Comparison of ENCODE assay signal across 9 cellular contexts in genomic region chr4:121139533-121140222, GRCh38. TPM values are rescaled to one million over a fixed set of nuclear protein-coding genes. Genes with fewer than 3 reads are reported as not detected.
DNase-seq lines count a peak whose midpoint lies in the region; ATAC-seq and TF ChIP-seq lines count a peak whose summit lies in the region.
"Had no signal": no experiment of that assay in that cellular context is flagged by ENCODE, and none has a peak within 500 bp of the region (broad histone marks: within the 10 kb centered on the region; RNA-seq: fewer than 3 reads in every experiment).

No MANE protein-coding gene starts in this region.

- POLR2A ChIA-PET in CD8-positive, alpha-beta T cell (lab: Charles Lee), result interaction anchor here (1.1 kb wide), 1 partner anchor 10 kb away, joined by 4 read pairs; no protein-coding TSS in a partner anchor
- POLR2A ChIA-PET in WTC11 (lab: Charles Lee), result no interaction called here

- no peaks in the 10 kb centered on the region for H3K27me3 ChIP-seq in CD8-positive, alpha-beta T cell (ENCODE audit: insufficient read depth, low read length)
- no peaks in the 10 kb centered on the region for H3K27me3 ChIP-seq in brain microvascular endothelial cell (replicated peaks)

- H3K36me3 Mint-ChIP-seq in CD8-positive, alpha-beta T cell, result no peaks in the 10 kb centered on the region
- H3K36me3 Mint-ChIP-seq in WTC11, result no peaks in the 10 kb centered on the region
- peaks cover 3 to 11% (median 9%) of the 10 kb centered on the region in 3 donors for H3K36me3 Mint-ChIP-seq in immature natural killer cell

- DNase-seq in CD8-positive, alpha-beta T cell, result no peak
- DNase-seq in brain microvascular endothelial cell, result peak; percentile 62
- no peak for DNase-seq in Right ventricle myocardium superior
- no peak for DNase-seq in anterior cingulate cortex (lab: John Stamatoyannopoulos, UW)
- DNase-seq in WTC11 (ENCODE audit: low spot score), result no peak
- DNase-seq in immature natural killer cell, result no peak

- in situ Hi-C loops in brain microvascular endothelial cell (cut with HindIII; ENCODE audit: low pct_ligation_motif_present, low sequenced_read_pairs), result no loop called here

- H3K4me1 ChIP-seq in CD8-positive, alpha-beta T cell (ENCODE audit: insufficient read depth, low read length), result peaks cover 35% of the 10 kb centered on the region

- H3K36me3 ChIP-seq in CD8-positive, alpha-beta T cell (ENCODE audit: insufficient read depth, low read length), result no peaks in the 10 kb centered on the region
- H3K36me3 ChIP-seq in brain microvascular endothelial cell (replicated peaks), result no peaks in the 10 kb centered on the region

- peak; percentile 78 for ATAC-seq in CD8-positive, alpha-beta T cell
- ATAC-seq in GM19328 (IDR thresholded peaks at IDR 0.05; ENCODE audit: unreplicated experiment) (peak; percentile 62), HG03159 (IDR thresholded peaks at IDR 0.05; ENCODE audit: unreplicated experiment) (peak; percentile 88), Right ventricle myocardium superior (ENCODE audit: poor library complexity) (no peak), WTC11 (no peak)

- peak overlapping the region; percentile 88 for H3K27ac Mint-ChIP-seq in CD8-positive, alpha-beta T cell
- H3K27ac Mint-ChIP-seq in WTC11 (no peak overlapping the region), immature natural killer cell (peak overlapping the region in 2 of 6 donors; percentile 26 to 61)

- peak overlapping the region; percentile 65 for H3K27ac ChIP-seq in CD8-positive, alpha-beta T cell (ENCODE audit: low read depth, low read length)
- H3K27ac ChIP-seq in brain microvascular endothelial cell, result peak overlapping the region; percentile 74
- H3K27ac ChIP-seq: RWPE1 had no signal

- CTCF ChIA-PET in CD8-positive, alpha-beta T cell (lab: Charles Lee), result interaction anchor here (1.0 to 1.4 kb wide), 2 partner anchors 29 to 52 kb away, joined by 3 read pairs; no protein-coding TSS in a partner anchor
- CTCF ChIA-PET in WTC11 (lab: Charles Lee), result no interaction called here

- H3K9me3 Mint-ChIP-seq in CD8-positive, alpha-beta T cell, result no peaks in the 10 kb centered on the region
- no peaks in the 10 kb centered on the region for H3K9me3 Mint-ChIP-seq in WTC11
- no peaks in the 10 kb centered on the region for H3K9me3 Mint-ChIP-seq in immature natural killer cell

- no peaks in the 10 kb centered on the region for H3K9me3 ChIP-seq in CD8-positive, alpha-beta T cell (ENCODE audit: low read length)

- H3K4me3 Mint-ChIP-seq in CD8-positive, alpha-beta T cell, result peak overlapping the region; percentile 3
- H3K4me3 Mint-ChIP-seq in WTC11, result no peak overlapping the region
- no peak overlapping the region for H3K4me3 Mint-ChIP-seq in immature natural killer cell

- H3K27me3 Mint-ChIP-seq in CD8-positive, alpha-beta T cell (ENCODE audit: low read depth), result no peaks in the 10 kb centered on the region
- no peaks in the 10 kb centered on the region for H3K27me3 Mint-ChIP-seq in WTC11 (ENCODE audit: low read depth)
- H3K27me3 Mint-ChIP-seq in immature natural killer cell (ENCODE audit: low read depth in 3 of 3), result peaks cover 0 to 2% (median 0%) of the 10 kb centered on the region in 3 donors

- no peak for TF ChIP-seq CTCF in CD8-positive, alpha-beta T cell (IDR thresholded peaks at IDR 0.05)
- TF ChIP-seq CTCF in brain microvascular endothelial cell (IDR thresholded peaks at IDR 0.05; ENCODE audit: low read depth, low read length, missing control alignments) (no peak), WTC11 (IDR thresholded peaks at IDR 0.05) (no peak)

- H3K4me1 Mint-ChIP-seq in CD8-positive, alpha-beta T cell (ENCODE audit: low read depth), result peaks cover 50% of the 10 kb centered on the region
- no peaks in the 10 kb centered on the region for H3K4me1 Mint-ChIP-seq in WTC11
- peaks cover 9 to 16% of the 10 kb centered on the region in 2 donors for H3K4me1 Mint-ChIP-seq in immature natural killer cell

- H3K4me3 ChIP-seq in CD8-positive, alpha-beta T cell (ENCODE audit: low read depth, low read length), result no peak overlapping the region
- H3K4me3 ChIP-seq in brain microvascular endothelial cell (ENCODE audit: low read depth, low read length), result no peak overlapping the region

- intact Hi-C loops in CD8-positive, alpha-beta T cell (cut with DNase I, micrococcal nuclease), result loop anchor here in 1 of 2 experiments (2.0 kb wide), 2 partner anchors 15 to 43 kb away; no protein-coding TSS in a partner anchor
- intact Hi-C loops in Right ventricle myocardium superior (cut with DNase I), result no loop called here

TF ChIP-seq in WTC11, 78 proteins besides CTCF, POLR2A, EP300 and RAD21 (continues in another document):
- TF ChIP-seq ZNF671 (CRISPR knock-in tag; IDR thresholded peaks at IDR 0.05) (no peak), ZBTB21 (CRISPR knock-in tag; IDR thresholded peaks at IDR 0.05; ENCODE audit: borderline replicate concordance) (no peak), E2F1 (CRISPR knock-in tag; IDR thresholded peaks at IDR 0.05) (no peak), PRRX2 (CRISPR knock-in tag; IDR thresholded peaks at IDR 0.05) (no peak), TEAD1 (CRISPR knock-in tag; IDR thresholded peaks at IDR 0.05) (no peak), ZNF416 (CRISPR knock-in tag; IDR thresholded peaks at IDR 0.05) (no peak), ZSCAN18 (CRISPR knock-in tag; IDR thresholded peaks at IDR 0.05) (no peak), FOXJ3 (CRISPR knock-in tag; IDR thresholded peaks at IDR 0.05; ENCODE audit: borderline replicate concordance) (no peak)
- TF ChIP-seq, protein P1, sequence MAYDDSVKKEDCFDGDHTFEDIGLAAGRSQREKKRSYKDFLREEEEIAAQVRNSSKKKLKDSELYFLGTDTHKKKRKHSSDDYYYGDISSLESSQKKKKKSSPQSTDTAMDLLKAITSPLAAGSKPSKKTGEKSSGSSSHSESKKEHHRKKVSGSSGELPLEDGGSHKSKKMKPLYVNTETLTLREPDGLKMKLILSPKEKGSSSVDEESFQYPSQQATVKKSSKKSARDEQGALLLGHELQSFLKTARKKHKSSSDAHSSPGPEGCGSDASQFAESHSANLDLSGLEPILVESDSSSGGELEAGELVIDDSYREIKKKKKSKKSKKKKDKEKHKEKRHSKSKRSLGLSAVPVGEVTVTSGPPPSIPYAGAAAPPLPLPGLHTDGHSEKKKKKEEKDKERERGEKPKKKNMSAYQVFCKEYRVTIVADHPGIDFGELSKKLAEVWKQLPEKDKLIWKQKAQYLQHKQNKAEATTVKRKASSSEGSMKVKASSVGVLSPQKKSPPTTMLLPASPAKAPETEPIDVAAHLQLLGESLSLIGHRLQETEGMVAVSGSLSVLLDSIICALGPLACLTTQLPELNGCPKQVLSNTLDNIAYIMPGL (CRISPR knock-in tag; IDR thresholded peaks at IDR 0.05), result no peak
- TF ChIP-seq, protein P2, sequence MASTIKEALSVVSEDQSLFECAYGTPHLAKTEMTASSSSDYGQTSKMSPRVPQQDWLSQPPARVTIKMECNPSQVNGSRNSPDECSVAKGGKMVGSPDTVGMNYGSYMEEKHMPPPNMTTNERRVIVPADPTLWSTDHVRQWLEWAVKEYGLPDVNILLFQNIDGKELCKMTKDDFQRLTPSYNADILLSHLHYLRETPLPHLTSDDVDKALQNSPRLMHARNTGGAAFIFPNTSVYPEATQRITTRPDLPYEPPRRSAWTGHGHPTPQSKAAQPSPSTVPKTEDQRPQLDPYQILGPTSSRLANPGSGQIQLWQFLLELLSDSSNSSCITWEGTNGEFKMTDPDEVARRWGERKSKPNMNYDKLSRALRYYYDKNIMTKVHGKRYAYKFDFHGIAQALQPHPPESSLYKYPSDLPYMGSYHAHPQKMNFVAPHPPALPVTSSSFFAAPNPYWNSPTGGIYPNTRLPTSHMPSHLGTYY (CRISPR knock-in tag; IDR thresholded peaks at IDR 0.05), result no peak
- TF ChIP-seq, protein P3, sequence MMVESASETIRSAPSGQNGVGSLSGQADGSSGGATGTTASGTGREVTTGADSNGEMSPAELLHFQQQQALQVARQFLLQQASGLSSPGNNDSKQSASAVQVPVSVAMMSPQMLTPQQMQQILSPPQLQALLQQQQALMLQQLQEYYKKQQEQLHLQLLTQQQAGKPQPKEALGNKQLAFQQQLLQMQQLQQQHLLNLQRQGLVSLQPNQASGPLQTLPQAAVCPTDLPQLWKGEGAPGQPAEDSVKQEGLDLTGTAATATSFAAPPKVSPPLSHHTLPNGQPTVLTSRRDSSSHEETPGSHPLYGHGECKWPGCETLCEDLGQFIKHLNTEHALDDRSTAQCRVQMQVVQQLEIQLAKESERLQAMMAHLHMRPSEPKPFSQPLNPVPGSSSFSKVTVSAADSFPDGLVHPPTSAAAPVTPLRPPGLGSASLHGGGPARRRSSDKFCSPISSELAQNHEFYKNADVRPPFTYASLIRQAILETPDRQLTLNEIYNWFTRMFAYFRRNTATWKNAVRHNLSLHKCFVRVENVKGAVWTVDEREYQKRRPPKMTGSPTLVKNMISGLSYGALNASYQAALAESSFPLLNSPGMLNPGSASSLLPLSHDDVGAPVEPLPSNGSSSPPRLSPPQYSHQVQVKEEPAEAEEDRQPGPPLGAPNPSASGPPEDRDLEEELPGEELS (CRISPR knock-in tag; IDR thresholded peaks at IDR 0.05), result no peak

RNA-seq across cellular contexts. Expression of gene TNIP3, which starts 24.4 kb away (rescaled TPM):
- total RNA-seq in CD8-positive, alpha-beta T cell, result under 1 TPM; 0.62 to 1.00 TPM
- not detected for total RNA-seq in Right ventricle myocardium superior
- total RNA-seq in WTC11 (2021), result not detected in 3 replicates
- polyA plus RNA-seq in immature natural killer cell, result 1 to 10 TPM in 1 of 3 donors, under 1 TPM in 1, not detected in 1; 1.00 to 1.3 TPM

Comparison
In these comparisons a context has a peak if more than half of its experiments do, and no peak if none do; other contexts are left out.
1. ATAC-seq: peak in CD8-positive, alpha-beta T cell (single experiment), GM19328 (single experiment) and HG03159 (single experiment); none in Right ventricle myocardium superior (single experiment) and WTC11 (single experiment).